In genomic region chrX:48460031-48460430, GRCh38 we compare ENCODE assay signal across 28 cellular contexts. TPM values are rescaled to one million over a fixed set of nuclear protein-coding genes. Genes with fewer than 3 reads are reported as not detected.
"Had no signal": no experiment of that assay in that cellular context is flagged by ENCODE, and none has a peak within 500 bp of the region (broad histone marks: within the 10 kb centered on the region; RNA-seq: fewer than 3 reads in every experiment).

No MANE protein-coding gene starts in this region.

- ATAC-seq: Panc1 had no signal

- H3K9me2 ChIP-seq: SK-N-SH had no signal

- H3K27me3 Mint-ChIP-seq: activated naive CD4-positive, alpha-beta T cell treated with anti-CD3 and anti-CD28 coated beads, Interleukin-2, amount 50 U/mL, for 24 hours had no signal

- H3K9me3 Mint-ChIP-seq: activated naive CD4-positive, alpha-beta T cell treated with anti-CD3 and anti-CD28 coated beads, Interleukin-2, amount 50 U/mL, for 24 hours had no signal

- H3K4me2 ChIP-seq: KMS-11, SK-N-SH had no signal

- H3K4me3 ChIP-seq: MG63, SJCRH30 had no signal

- H3K27me3 ChIP-seq: MG63, SJCRH30 had no signal

- H3K4me1 ChIP-seq: SJCRH30 had no signal

- DNase-seq: activated CD4-positive, alpha-beta T cell treated with anti-CD3 and anti-CD28 coated beads, Interleukin-2, amount 50 U/mL, for 1 hour; activated CD4-positive, CD25-positive, alpha-beta regulatory T cell; activated CD8-positive, alpha-beta memory T cell treated with anti-CD3 and anti-CD28 coated beads, Interleukin-2, amount 50 U/mL, for 48 hours; activated gamma-delta T cell; activated T-cell treated with anti-CD3 and anti-CD28 coated beads, Interleukin-2, amount 50 U/mL, for 1 hour; cerebellar nuclear complex; MG63; MV-4-11; NCI-H1092 treated with DMSO at 0.1 percent for 48 hours; NCI-H1436; NCI-H1694 treated with DMSO at 0.1 percent for 48 hours; NCI-H2029 treated with DMSO at 0.1 percent for 48 hours; NCI-H510A treated with DMSO at 0.1 percent for 48 hours; NCI-H69; NK-92 treated with Interleukin-12 subunit alpha and Interleukin-12 subunit beta, amount 100 ng/mL, for 24 hours; OCI-M1; Right ventricle myocardium superior; RPMI8226; SJCRH30; SK-N-SH; T-helper 1 cell had no signal

- H3K36me3 ChIP-seq: MG63, SJCRH30 had no signal

- H3K9me3 ChIP-seq: MG63, SJCRH30, SK-N-SH had no signal

- H3K27ac Mint-ChIP-seq: activated naive CD4-positive, alpha-beta T cell treated with anti-CD3 and anti-CD28 coated beads, Interleukin-2, amount 50 U/mL, for 24 hours; IgD-negative memory B cell had no signal

- H3K27ac ChIP-seq: KMS-11, SJCRH30, VCaP had no signal

- H3K4me3 Mint-ChIP-seq: activated naive CD4-positive, alpha-beta T cell treated with anti-CD3 and anti-CD28 coated beads, Interleukin-2, amount 50 U/mL, for 24 hours had no signal

- H3K9ac ChIP-seq: KMS-11, SK-N-SH had no signal

RNA-seq across cellular contexts. Expression of gene SSX4B, which starts 48.3 kb away (rescaled TPM):
- total RNA-seq: cardiac septum; Right ventricle myocardium superior; SJCRH30; T-helper 2 cell treated with Interferon-gamma antibody and Interleukin-4, amounts not matched to agents 100 ng/mL and 5 ng/mL, for 36 hours had no signal
